9 cellular contexts compared by ENCODE assay signal in genomic region chr7:150876817-150877526, GRCh38. TPM values are rescaled to one million over a fixed set of nuclear protein-coding genes. Genes with fewer than 3 reads are reported as not detected.
A peak's percentile ranks its signal among the peaks of the same experiment; 100 is the strongest.
DNase-seq lines count a peak whose midpoint lies in the region; ATAC-seq and TF ChIP-seq lines count a peak whose summit lies in the region.
"Had no signal": no experiment of that assay in that cellular context is flagged by ENCODE, and none has a peak within 500 bp of the region (broad histone marks: within the 10 kb centered on the region; RNA-seq: fewer than 3 reads in every experiment).

No MANE protein-coding gene starts in this region.

- peaks cover 18 to 28% (median 25%) of the 10 kb centered on the region in 5 donors for H3K9me3 Mint-ChIP-seq in CD8-positive, alpha-beta memory T cell
- H3K9me3 Mint-ChIP-seq in nephron, result peaks cover 25% of the 10 kb centered on the region

- peak overlapping the region in 5 of 7 donors; percentile 27 to 54 (median 42) for H3K4me3 Mint-ChIP-seq in CD8-positive, alpha-beta memory T cell
- H3K4me3 Mint-ChIP-seq in nephron, result peak overlapping the region; percentile 24 to 54 (median 47)

- peak; percentile 53 to 67 (median 57) for TF ChIP-seq CTCF in nephron (IDR thresholded peaks at IDR 0.05; ENCODE audit: unreplicated experiment in 3 of 3)

- no peak overlapping the region for H3K4me3 ChIP-seq in CD8-positive, alpha-beta memory T cell (ENCODE audit: low read length)

- peaks cover 22 to 35% (median 22%) of the 10 kb centered on the region in 3 donors for H3K4me1 Mint-ChIP-seq in CD8-positive, alpha-beta memory T cell
- H3K4me1 Mint-ChIP-seq in nephron, result peaks cover 30% of the 10 kb centered on the region

- H3K36me3 Mint-ChIP-seq in CD8-positive, alpha-beta memory T cell, result peaks cover 0 to 12% (median 3%) of the 10 kb centered on the region in 3 donors
- peaks cover 4% of the 10 kb centered on the region for H3K36me3 Mint-ChIP-seq in nephron (ENCODE audit: low read depth)

- H3K27ac ChIP-seq in CD8-positive, alpha-beta memory T cell (ENCODE audit: low read depth, low read length), result no peak overlapping the region

- CTCF ChIA-PET in CD8-positive, alpha-beta memory T cell (lab: Charles Lee), result interaction anchor here (0.7 to 3.2 kb wide), 6 partner anchors 21 to 234 kb away, joined by 3 to 13 read pairs (median 4); no protein-coding TSS in a partner anchor

- H3K9me3 ChIP-seq in CD8-positive, alpha-beta memory T cell (ENCODE audit: low read length), result no peaks in the 10 kb centered on the region

- no peaks in the 10 kb centered on the region for H3K27me3 ChIP-seq in CD8-positive, alpha-beta memory T cell (ENCODE audit: insufficient read depth, low read length, poor library complexity, severe bottlenecking)

- H3K36me3 ChIP-seq in CD8-positive, alpha-beta memory T cell (ENCODE audit: insufficient read depth, low read length), result no peaks in the 10 kb centered on the region

- H3K4me1 ChIP-seq in CD8-positive, alpha-beta memory T cell (ENCODE audit: insufficient read depth, low read length), result peaks cover 12% of the 10 kb centered on the region

- peak overlapping the region in 6 of 8 donors; percentile 14 to 93 (median 77) for H3K27ac Mint-ChIP-seq in CD8-positive, alpha-beta memory T cell
- peak overlapping the region; percentile 73 to 92 (median 85) for H3K27ac Mint-ChIP-seq in nephron

- peak; percentile 17 to 58 (median 31) for DNase-seq in CD8-positive, alpha-beta memory T cell
- DNase-seq in HS-5 (ENCODE audit: low read depth), result peak; percentile 3
- DNase-seq in NCI-H748 (lab: John Stamatoyannopoulos, UW; ENCODE audit: unreplicated experiment), result peak; percentile 93
- peak; percentile 69 for DNase-seq in activated CD8-positive, alpha-beta memory T cell treated with anti-CD3 and anti-CD28 coated beads, Interleukin-2, amount 50 U/mL, for 48 hours
- peak; percentile 54 for DNase-seq in fibroblast of gingiva (ENCODE audit: low read depth)
- DNase-seq in ureter (ENCODE audit: low spot score), result peak; percentile 69

- ATAC-seq in HG03095 (IDR thresholded peaks at IDR 0.05; ENCODE audit: unreplicated experiment), result no peak

- H3K27me3 Mint-ChIP-seq in CD8-positive, alpha-beta memory T cell, result peaks cover 0 to 5% of the 10 kb centered on the region in 2 donors
- no peaks in the 10 kb centered on the region for H3K27me3 Mint-ChIP-seq in nephron (ENCODE audit: low read depth)

- POLR2A ChIA-PET in CD8-positive, alpha-beta memory T cell (lab: Charles Lee), result no interaction called here

RNA-seq across cellular contexts. Expression of gene AOC1, which starts 24.7 kb away (rescaled TPM):
- not detected for total RNA-seq in CD8-positive, alpha-beta memory T cell
- polyA plus RNA-seq in CD8-positive, alpha-beta memory T cell, result not detected
- total RNA-seq in ureter, result 1.5 TPM
- total RNA-seq: T-helper 2 cell treated with Interferon-gamma antibody and Interleukin-4, amounts not matched to agents 100 ng/mL and 5 ng/mL, for 36 hours had no signal

Comparison
In these comparisons a context has a peak if more than half of its experiments do, and no peak if none do; other contexts are left out.
1. DNase-seq: peak in every context shown above with its lines; median percentile 93 in NCI-H748; 69 in activated CD8-positive, alpha-beta memory T cell treated with anti-CD3 and anti-CD28 coated beads, Interleukin-2, amount 50 U/mL, for 48 hours; 69 in ureter; 54 in fibroblast of gingiva; 31 in CD8-positive, alpha-beta memory T cell; 3 in HS-5.